Comparison of ENCODE assay signal across 25 cellular contexts in genomic region chr18:41853280-41853679, GRCh38.
"Had no signal": no experiment of that assay in that cellular context is flagged by ENCODE, and none has a peak within 500 bp of the region (broad histone marks: within the 10 kb centered on the region; RNA-seq: fewer than 3 reads in every experiment).

No MANE protein-coding gene starts in this region.

- H3K9me3 Mint-ChIP-seq: mesothelial cell of epicardium, nephron progenitor cell had no signal

- H3K4me1 ChIP-seq: left ventricle myocardium inferior, right atrium auricular region, right lobe of liver, stomach, testis, thyroid gland, upper lobe of right lung had no signal

- H3K9me3 ChIP-seq: left ventricle myocardium inferior, ovary, right atrium auricular region, right lobe of liver, stomach, testis, thyroid gland, upper lobe of right lung had no signal

- H3K4me2 ChIP-seq: smooth muscle cell had no signal

- H3K27me3 ChIP-seq: ovary, right atrium auricular region, right lobe of liver, stomach, testis, thyroid gland, upper lobe of right lung had no signal

- H3K4me1 Mint-ChIP-seq: mesothelial cell of epicardium; naive B cell; natural killer cell; stimulated activated naive B cell treated with anti-CD40 and anti-IgM and Interleukin-4, amounts not matched to agents 10 μg/mL and 1 μg/mL and 100 μg/mL, for 72 hours had no signal

- H3K4me3 Mint-ChIP-seq: mesothelial cell of epicardium; naive B cell; natural killer cell; nephron progenitor cell; stimulated activated naive B cell treated with anti-CD40 and anti-IgM and Interleukin-4, amounts not matched to agents 10 μg/mL and 1 μg/mL and 100 μg/mL, for 72 hours had no signal

- DNase-seq: hypothalamus; islet precursor cell; left ventricle myocardium inferior; mesendoderm; naive B cell; natural killer cell; nephron progenitor cell; ovary; right lobe of liver; stimulated activated CD4-positive, alpha-beta T cell treated with anti-CD3 and anti-CD28 coated beads, Interleukin-1b, Interleukin-23, amount 100 ng/mL, for 48 hours; stimulated activated CD4-positive, alpha-beta T cell treated with anti-CD3 and anti-CD28 coated beads, Interleukin-2, amount 100 ng/mL, for 48 hours; stimulated activated CD4-positive, alpha-beta T cell treated with anti-CD3 and anti-CD28 coated beads, Interleukin-4, amount 100 ng/mL, for 4 hours; stimulated activated CD8-positive, alpha-beta memory T cell treated with anti-CD3 and anti-CD28 coated beads, Interleukin-4, amount 100 ng/mL, for 48 hours; stimulated activated naive B cell treated with anti-CD40 and anti-IgM and Interleukin-4, amounts not matched to agents 10 μg/mL and 1 μg/mL and 100 μg/mL, for 72 hours; stimulated activated naive CD8-positive, alpha-beta T cell treated with anti-CD3 and anti-CD28 coated beads, Interleukin-15, Interleukin-2, amounts not matched to agents 100 U/mL and 50 U/mL, for 24 hours; stomach; testis; thyroid gland; trophoblast cell; upper lobe of right lung had no signal

- H3K27ac Mint-ChIP-seq: mesothelial cell of epicardium; naive B cell; natural killer cell; nephron progenitor cell; progenitor cell of endocrine pancreas; stimulated activated naive B cell treated with anti-CD40 and anti-IgM and Interleukin-4, amounts not matched to agents 10 μg/mL and 1 μg/mL and 100 μg/mL, for 72 hours had no signal

- ATAC-seq: natural killer cell; right lobe of liver; stimulated activated naive B cell treated with anti-CD40 and anti-IgM and Interleukin-4, amounts not matched to agents 10 μg/mL and 1 μg/mL and 100 μg/mL, for 72 hours; stimulated activated naive CD8-positive, alpha-beta T cell treated with anti-CD3 and anti-CD28 coated beads, Interleukin-15, Interleukin-2, amounts not matched to agents 100 U/mL and 50 U/mL, for 24 hours; upper lobe of right lung had no signal

- H3K27ac ChIP-seq: left ventricle myocardium inferior, ovary, right atrium auricular region, right lobe of liver, stomach, testis, thyroid gland, upper lobe of right lung had no signal

- H3K36me3 ChIP-seq: left ventricle myocardium inferior, ovary, right atrium auricular region, right lobe of liver, stomach, thyroid gland, upper lobe of right lung had no signal

- H3K27me3 Mint-ChIP-seq: progenitor cell of endocrine pancreas had no signal

- H3K36me3 Mint-ChIP-seq: mesothelial cell of epicardium; naive B cell; natural killer cell; stimulated activated naive B cell treated with anti-CD40 and anti-IgM and Interleukin-4, amounts not matched to agents 10 μg/mL and 1 μg/mL and 100 μg/mL, for 72 hours had no signal

- H3K4me3 ChIP-seq: left ventricle myocardium inferior, lung, ovary, right atrium auricular region, right lobe of liver, smooth muscle cell, stomach, testis, thyroid gland, upper lobe of right lung had no signal
